20 cellular contexts compared by ENCODE assay signal in genomic region chr18:11108956-11109355, GRCh38. TPM values are rescaled to one million over a fixed set of nuclear protein-coding genes. Genes with fewer than 3 reads are reported as not detected.
"Had no signal": no experiment of that assay in that cellular context is flagged by ENCODE, and none has a peak within 500 bp of the region (broad histone marks: within the 10 kb centered on the region; RNA-seq: fewer than 3 reads in every experiment).

No MANE protein-coding gene starts in this region.

- DNase-seq: activated B cell treated with CpG ODN at 0.5 μM for 24 hours; activated CD4-positive, alpha-beta T cell treated with anti-CD3 and anti-CD28 coated beads for 1 hour; activated CD4-positive, alpha-beta T cell treated with anti-CD3 and anti-CD28 coated beads, Interleukin-2, amount 10 ng/mL, durations not matched to agents 24 days and 14 days; activated CD4-positive, alpha-beta T cell treated with anti-CD3 and anti-CD28 coated beads, Interleukin-2, amount 50 U/mL, for 48 hours; activated effector memory CD4-positive, alpha-beta T cell treated with anti-CD3 and anti-CD28 coated beads, Interleukin-2, amount 50 U/mL, for 16 hours; activated naive CD4-positive, alpha-beta T cell treated with anti-CD3 and anti-CD28 coated beads for 36 hours; activated T-cell treated with anti-CD3 and anti-CD28 coated beads, Interleukin-2, amount 50 U/mL, for 4 hours; central memory CD4-positive, alpha-beta T cell; Karpas-422; NCI-H1105 treated with DMSO at 0.1 percent for 48 hours; NCI-H2029 treated with DMSO at 0.1 percent for 48 hours; NCI-H2227 treated with DMSO at 0.1 percent for 48 hours; NCI-H446 treated with DMSO at 0.1 percent for 48 hours; NCI-H526 treated with DMSO at 0.1 percent for 48 hours; NCI-H82; SIG-M5; T-cell; T-helper 2 cell; T1000 had no signal

- ATAC-seq: activated T-cell treated with anti-CD3 and anti-CD28 coated beads, Interleukin-2, amount 50 U/mL, for 4 hours; K562; T-cell had no signal

- H3K4me3 ChIP-seq: K562 had no signal

RNA-seq across cellular contexts. Expression of gene PIEZO2, which starts 40.4 kb away (rescaled TPM):
- total RNA-seq: activated B cell treated with CpG ODN at 0.5 μM for 24 hours; activated CD4-positive, alpha-beta T cell treated with anti-CD3 and anti-CD28 coated beads, Interleukin-2, amount 10 ng/mL, durations not matched to agents 24 days and 14 days; activated naive CD4-positive, alpha-beta T cell treated with anti-CD3 and anti-CD28 coated beads for 36 hours had no signal
